In the genomic region with DNA sequence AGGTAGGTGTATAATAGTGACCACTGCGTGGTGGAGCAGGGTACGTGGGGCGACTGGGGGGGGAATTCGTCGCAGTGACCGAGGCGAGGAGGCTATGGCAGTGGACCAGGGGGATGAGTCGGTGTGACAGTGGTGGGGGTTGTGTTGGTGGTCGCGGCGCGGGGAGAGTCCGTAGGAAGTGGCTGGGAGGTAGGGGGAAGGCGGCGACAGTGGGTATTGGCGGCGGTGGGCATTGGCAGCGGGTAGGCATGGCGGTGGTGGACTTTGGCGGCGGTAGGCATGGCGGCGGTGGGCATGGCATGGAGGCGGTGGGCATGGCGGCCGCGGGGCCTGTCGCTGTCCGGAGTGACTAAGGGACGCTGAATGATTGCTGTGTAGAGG, we compare ENCODE assay signal across 1 cellular context.
A peak's percentile ranks its signal among the peaks of the same experiment; 100 is the strongest.
TF ChIP-seq lines count a peak whose summit lies in the region.

No MANE protein-coding gene starts in this region.

TF ChIP-seq in HepG2, 621 proteins besides CTCF, POLR2A, EP300 and RAD21:
- peak; percentile 71 for TF ChIP-seq AGO2 (optimal IDR thresholded peaks at IDR 0.05; ENCODE audit: low read depth, low read length)
- peak; percentile 32 for TF ChIP-seq YY1 (IDR thresholded peaks at IDR 0.05; ENCODE audit: insufficient read depth, insufficient replicate concordance, low read depth, low read length)
- TF ChIP-seq, protein P1, sequence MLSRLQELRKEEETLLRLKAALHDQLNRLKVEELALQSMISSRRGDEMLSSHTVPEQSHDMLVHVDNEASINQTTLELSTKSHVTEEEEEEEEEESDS (CRISPR knock-in tag; IDR thresholded peaks at IDR 0.05; ENCODE audit: borderline replicate concordance) = no peak
- peak; percentile 89 for TF ChIP-seq HNRNPL (IDR thresholded peaks at IDR 0.05; ENCODE audit: low read depth, low read length)
- TF ChIP-seq, protein P2, sequence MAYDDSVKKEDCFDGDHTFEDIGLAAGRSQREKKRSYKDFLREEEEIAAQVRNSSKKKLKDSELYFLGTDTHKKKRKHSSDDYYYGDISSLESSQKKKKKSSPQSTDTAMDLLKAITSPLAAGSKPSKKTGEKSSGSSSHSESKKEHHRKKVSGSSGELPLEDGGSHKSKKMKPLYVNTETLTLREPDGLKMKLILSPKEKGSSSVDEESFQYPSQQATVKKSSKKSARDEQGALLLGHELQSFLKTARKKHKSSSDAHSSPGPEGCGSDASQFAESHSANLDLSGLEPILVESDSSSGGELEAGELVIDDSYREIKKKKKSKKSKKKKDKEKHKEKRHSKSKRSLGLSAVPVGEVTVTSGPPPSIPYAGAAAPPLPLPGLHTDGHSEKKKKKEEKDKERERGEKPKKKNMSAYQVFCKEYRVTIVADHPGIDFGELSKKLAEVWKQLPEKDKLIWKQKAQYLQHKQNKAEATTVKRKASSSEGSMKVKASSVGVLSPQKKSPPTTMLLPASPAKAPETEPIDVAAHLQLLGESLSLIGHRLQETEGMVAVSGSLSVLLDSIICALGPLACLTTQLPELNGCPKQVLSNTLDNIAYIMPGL (CRISPR knock-in tag; IDR thresholded peaks at IDR 0.05; ENCODE audit: borderline replicate concordance in 1 of 2, low read depth in 1 of 2) = 0 out of 4 replicates have a peak, but pooled peaks of 1 of the 2 experiments have one; percentile 14
- TF ChIP-seq RBFOX2 (IDR thresholded peaks at IDR 0.05; ENCODE audit: low read depth, low read length) = peak; percentile 3; the same call in 1 of the 2 replicates
- TF ChIP-seq, protein P3, sequence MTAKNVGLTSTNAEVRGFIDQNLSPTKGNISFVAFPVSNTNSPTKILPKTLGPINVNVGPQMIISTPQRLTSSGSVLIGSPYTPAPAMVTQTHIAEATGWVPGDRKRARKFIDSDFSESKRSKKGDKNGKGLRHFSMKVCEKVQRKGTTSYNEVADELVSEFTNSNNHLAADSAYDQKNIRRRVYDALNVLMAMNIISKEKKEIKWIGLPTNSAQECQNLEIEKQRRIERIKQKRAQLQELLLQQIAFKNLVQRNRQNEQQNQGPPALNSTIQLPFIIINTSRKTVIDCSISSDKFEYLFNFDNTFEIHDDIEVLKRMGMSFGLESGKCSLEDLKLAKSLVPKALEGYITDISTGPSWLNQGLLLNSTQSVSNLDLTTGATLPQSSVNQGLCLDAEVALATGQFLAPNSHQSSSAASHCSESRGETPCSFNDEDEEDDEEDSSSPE (CRISPR knock-in tag; IDR thresholded peaks at IDR 0.05) = no peak
- peak; percentile 43; the same call in 1 of the 2 replicates for TF ChIP-seq SALL2 (CRISPR knock-in tag; IDR thresholded peaks at IDR 0.05)
- TF ChIP-seq SPEN (CRISPR knock-in tag; IDR thresholded peaks at IDR 0.05; ENCODE audit: low read depth) = 0 out of 2 replicates have a peak, but pooled peaks have one; percentile 7
- TF ChIP-seq, protein P4, sequence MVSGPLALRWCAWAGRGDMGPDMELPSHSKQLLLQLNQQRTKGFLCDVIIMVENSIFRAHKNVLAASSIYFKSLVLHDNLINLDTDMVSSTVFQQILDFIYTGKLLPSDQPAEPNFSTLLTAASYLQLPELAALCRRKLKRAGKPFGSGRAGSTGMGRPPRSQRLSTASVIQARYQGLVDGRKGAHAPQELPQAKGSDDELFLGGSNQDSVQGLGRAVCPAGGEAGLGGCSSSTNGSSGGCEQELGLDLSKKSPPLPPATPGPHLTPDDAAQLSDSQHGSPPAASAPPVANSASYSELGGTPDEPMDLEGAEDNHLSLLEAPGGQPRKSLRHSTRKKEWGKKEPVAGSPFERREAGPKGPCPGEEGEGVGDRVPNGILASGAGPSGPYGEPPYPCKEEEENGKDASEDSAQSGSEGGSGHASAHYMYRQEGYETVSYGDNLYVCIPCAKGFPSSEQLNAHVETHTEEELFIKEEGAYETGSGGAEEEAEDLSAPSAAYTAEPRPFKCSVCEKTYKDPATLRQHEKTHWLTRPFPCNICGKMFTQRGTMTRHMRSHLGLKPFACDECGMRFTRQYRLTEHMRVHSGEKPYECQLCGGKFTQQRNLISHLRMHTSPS (CRISPR knock-in tag; IDR thresholded peaks at IDR 0.05; ENCODE audit: low read depth) = peak; percentile 80
- TF ChIP-seq IKZF1 (IDR thresholded peaks at IDR 0.05) = no peak
